ENCODE assay signal across 8 cellular contexts in the genomic region with DNA sequence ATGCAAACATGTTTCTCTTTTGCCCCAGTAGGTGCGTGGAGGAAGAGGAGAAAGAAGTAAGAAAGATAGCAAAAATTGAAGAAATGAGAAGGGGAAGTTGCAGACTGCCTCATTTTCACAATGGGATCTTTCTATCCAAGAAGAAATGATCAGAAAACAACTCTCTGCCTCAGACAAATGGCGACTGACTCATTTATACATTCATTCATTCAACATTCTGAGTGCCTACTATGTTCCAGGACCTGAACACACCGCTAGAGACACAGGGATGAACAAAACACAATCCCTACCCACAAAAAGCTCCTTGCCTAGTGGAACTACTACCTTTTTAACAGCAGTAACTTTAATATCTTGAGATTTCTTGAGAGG. TPM values are rescaled to one million over a fixed set of nuclear protein-coding genes. Genes with fewer than 3 reads are reported as not detected.
DNase-seq lines count a peak whose midpoint lies in the region; TF ChIP-seq lines count a peak whose summit lies in the region.

No MANE protein-coding gene starts in this region.

- peak overlapping the region; percentile 87 for H3K4me2 ChIP-seq in OCI-LY7 (ENCODE audit: low read length)
- peak overlapping the region; percentile 97 for H3K4me2 ChIP-seq in neural progenitor cell

- peaks cover 47% of the 10 kb centered on the region for H3K4me1 Mint-ChIP-seq in neural progenitor cell

- TF ChIP-seq CTCF in GM12865 (IDR thresholded peaks at IDR 0.05; ENCODE audit: insufficient read depth, low read depth, low read length, missing control alignments) = no peak
- TF ChIP-seq CTCF in OCI-LY7 (conservative IDR thresholded peaks at IDR 0.05; ENCODE audit: low read length) = no peak
- no peak for TF ChIP-seq CTCF in neural progenitor cell (IDR thresholded peaks at IDR 0.05)

- POLR2A ChIA-PET in OCI-LY7 (lab: Charles Lee) = interaction anchor here (0.6 to 4.4 kb wide), 18 partner anchors 10 to 312 kb away, joined by 3 to 31 read pairs (median 5); a partner anchor contains a TSS

- no peaks in the 10 kb centered on the region for H3K27me3 Mint-ChIP-seq in neural progenitor cell (ENCODE audit: insufficient read depth, low read depth)

- H3K9me3 Mint-ChIP-seq in neural progenitor cell = no peaks in the 10 kb centered on the region

- intact Hi-C loops in OCI-LY7 (cut with micrococcal nuclease; ENCODE audit: unreplicated experiment) = loop anchor here (5.0 kb wide), 2 partner anchors 79 to 204 kb away; no protein-coding TSS in a partner anchor

- peak overlapping the region; percentile 98 for H3K4me3 Mint-ChIP-seq in neural progenitor cell

- peak overlapping the region; percentile 99 for H3K27ac Mint-ChIP-seq in neural progenitor cell

- no peaks in the 10 kb centered on the region for H3K9me3 ChIP-seq in HAP-1
- H3K9me3 ChIP-seq in OCI-LY7 (ENCODE audit: low read length) = no peaks in the 10 kb centered on the region
- H3K9me3 ChIP-seq in endocrine pancreas (ENCODE audit: control insufficient read depth, low read length) = no peaks in the 10 kb centered on the region
- H3K9me3 ChIP-seq in neural progenitor cell (ENCODE audit: low read depth) = no peaks in the 10 kb centered on the region

- H3K27me3 ChIP-seq in HAP-1 (ENCODE audit: low read depth) = no peaks in the 10 kb centered on the region
- H3K27me3 ChIP-seq in endocrine pancreas (ENCODE audit: control insufficient read depth, insufficient read depth, low read length) = no peaks in the 10 kb centered on the region
- H3K27me3 ChIP-seq in neural progenitor cell = no peaks in the 10 kb centered on the region

- H3K36me3 Mint-ChIP-seq in neural progenitor cell = peaks cover 5% of the 10 kb centered on the region

- no peaks in the 10 kb centered on the region for H3F3A ChIP-seq in neural progenitor cell (ENCODE audit: low read depth)

- peak overlapping the region; percentile 86 for H3K9ac ChIP-seq in endocrine pancreas (ENCODE audit: control insufficient read depth, insufficient read depth, low read length)
- H3K9ac ChIP-seq in neural progenitor cell = peak overlapping the region; percentile 92

- in situ Hi-C loops in HAP-1 (cut with MboI; ENCODE audit: low sequenced_read_pairs) = no loop called here

- peak overlapping the region; percentile 79 for H3K27ac ChIP-seq in OCI-LY7 (ENCODE audit: low read depth, low read length, poor library complexity, severe bottlenecking)
- H3K27ac ChIP-seq in neural progenitor cell = no peak overlapping the region

- H3K4me1 ChIP-seq in HAP-1 (peaks cover 27% of the 10 kb centered on the region), OCI-LY7 (ENCODE audit: insufficient read depth, low read length, poor library complexity, severe bottlenecking) (peaks cover 40% of the 10 kb centered on the region), endocrine pancreas (ENCODE audit: control insufficient read depth, insufficient read depth, low read length) (peaks cover 20% of the 10 kb centered on the region), neural progenitor cell (peaks cover 15% of the 10 kb centered on the region)

- H3K79me2 ChIP-seq in OCI-LY7 (ENCODE audit: insufficient read depth, low read depth, low read length) = peaks cover 87% of the 10 kb centered on the region
- peaks cover 91% of the 10 kb centered on the region for H3K79me2 ChIP-seq in neural progenitor cell (ENCODE audit: low read depth)

- H3K36me3 ChIP-seq in HAP-1 (replicated peaks) (peaks cover 22% of the 10 kb centered on the region), OCI-LY7 (ENCODE audit: insufficient read depth, low read length) (peaks cover 45% of the 10 kb centered on the region), endocrine pancreas (ENCODE audit: control insufficient read depth, insufficient read depth, low read length) (no peaks in the 10 kb centered on the region), neural progenitor cell (no peaks in the 10 kb centered on the region)

- no peaks in the 10 kb centered on the region for H3K9me2 ChIP-seq in OCI-LY7 (ENCODE audit: insufficient read depth, low read length)

- H3K4me3 ChIP-seq in GM12865 (ENCODE audit: low read depth, low read length) (peak overlapping the region; percentile 92), HAP-1 (peak overlapping the region; percentile 95), OCI-LY7 (ENCODE audit: low read depth, low read length, poor library complexity, severe bottlenecking) (peak overlapping the region; percentile 87), endocrine pancreas (ENCODE audit: control insufficient read depth, insufficient read depth, low read length) (peak overlapping the region; percentile 100), neural progenitor cell (peak overlapping the region; percentile 76)

- DNase-seq in GM12865 (ENCODE audit: low read depth) (no peak), HAP-1 (ENCODE audit: low spot score in 2 of 2) (no peak), OCI-LY7 (ENCODE audit: low spot score) (peak; percentile 41), neural progenitor cell (ENCODE audit: low spot score) (no peak), NCI-H82 treated with DMSO at 0.1 percent for 48 hours (lab: John Stamatoyannopoulos, UW; ENCODE audit: unreplicated experiment) (no peak), NCI-H446 (lab: John Stamatoyannopoulos, UW) (no peak), dermis blood vessel endothelial cell (no peak)

- TSS peak; percentile 79 for BruUV-seq in OCI-LY7 (replicated peaks; lab: Mats Ljungman, UMichigan)

- H4K20me1 ChIP-seq in OCI-LY7 (ENCODE audit: insufficient read depth, low read length) (peaks cover 27% of the 10 kb centered on the region; the same call in 1 of the 2 replicates), neural progenitor cell (ENCODE audit: low read depth) (peaks cover 5% of the 10 kb centered on the region)

- CTCF ChIA-PET in OCI-LY7 (lab: Charles Lee; ENCODE audit: unreplicated experiment) = interaction anchor here (1.0 kb wide), 1 partner anchor 41 kb away, joined by 3 read pairs; no protein-coding TSS in a partner anchor

- H2AFZ ChIP-seq in OCI-LY7 (ENCODE audit: low read length) = peak overlapping the region; percentile 76
- H2AFZ ChIP-seq in neural progenitor cell (replicated peaks) = peak overlapping the region; percentile 97

RNA-seq across cellular contexts. Expression of a gene that starts 0.3 kb away (rescaled TPM):
- total RNA-seq in OCI-LY7 (2014; rRNA removed; shearing (Covaris generic)) = 23.0 and 31.1 TPM in 2 replicates
- total RNA-seq in OCI-LY7 (2022) = 25.4 and 29.9 TPM in 2 replicates
- total RNA-seq in neural progenitor cell (ENCODE audit: low replicate concordance) = 17.0 and 21.3 TPM in 2 replicates
- total RNA-seq in dermis blood vessel endothelial cell = 26.0 and 38.8 TPM in 2 replicates

RNA-seq across cellular contexts. Expression of a gene that starts 0.8 kb away (rescaled TPM):
- total RNA-seq in OCI-LY7 (2014; rRNA removed; shearing (Covaris generic)) = 48.0 and 53.1 TPM in 2 replicates
- total RNA-seq in OCI-LY7 (2022) (58.0 and 62.1 TPM in 2 replicates), neural progenitor cell (ENCODE audit: low replicate concordance) (33.2 and 45.2 TPM in 2 replicates), dermis blood vessel endothelial cell (66.9 and 77.4 TPM in 2 replicates)

RNA-seq across cellular contexts. Expression of a gene that starts 55.5 kb away (rescaled TPM):
- total RNA-seq in OCI-LY7 (2014; rRNA removed; shearing (Covaris generic)) = not detected in 2 replicates
- total RNA-seq in OCI-LY7 (2022) (not detected in 2 replicates), neural progenitor cell (ENCODE audit: low replicate concordance) (not detected in 2 replicates), dermis blood vessel endothelial cell (0.98 and 3.1 TPM in 2 replicates)
